ENCODE assay signal across 1 cellular context in the genomic region with DNA sequence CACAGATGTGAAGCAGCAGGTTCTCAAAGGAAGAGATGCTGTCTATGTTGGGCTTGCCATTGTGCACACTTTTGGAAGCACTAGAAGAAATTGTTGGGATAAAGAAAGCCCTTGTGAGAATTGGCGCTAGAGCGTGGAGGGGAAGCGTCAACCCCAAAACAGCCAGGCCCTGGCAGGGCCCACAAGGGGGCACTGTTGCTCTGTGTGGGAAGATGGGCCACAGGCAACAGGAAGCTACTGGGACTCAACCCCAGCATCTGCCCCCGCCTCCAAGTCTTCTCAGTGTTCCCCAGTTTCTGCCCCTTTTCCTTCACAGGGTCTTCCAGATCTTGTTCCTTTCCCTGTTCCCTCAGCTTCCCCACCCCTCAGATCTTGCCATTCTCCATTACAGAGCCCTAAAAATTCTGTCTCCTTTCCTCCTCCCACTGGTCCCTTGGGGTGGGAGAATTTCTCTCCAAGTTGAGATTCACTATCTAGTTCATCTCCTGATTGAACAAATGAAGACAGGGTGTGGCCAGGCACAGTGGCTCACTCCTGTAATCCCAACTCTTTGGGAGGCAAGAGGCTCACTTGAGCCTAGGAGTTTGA.
TF ChIP-seq lines count a peak whose summit lies in the region.

No MANE protein-coding gene starts in this region.

TF ChIP-seq in GM23338, 12 proteins besides CTCF, POLR2A, EP300 and RAD21 (continued from another document):
- TF ChIP-seq ZNF462 (CRISPR knock-in tag; IDR thresholded peaks at IDR 0.05) (no peak), EZH2 (IDR thresholded peaks at IDR 0.05; ENCODE audit: low read depth, unreplicated experiment) (no peak), REST (IDR thresholded peaks at IDR 0.05; ENCODE audit: unreplicated experiment) (no peak), ZNF114 (CRISPR knock-in tag; IDR thresholded peaks at IDR 0.05) (no peak), STAT1 (IDR thresholded peaks at IDR 0.05; ENCODE audit: unreplicated experiment) (no peak), ZNF331 (CRISPR knock-in tag; IDR thresholded peaks at IDR 0.05; ENCODE audit: low read depth) (no peak), POLR2AphosphoS5 (IDR thresholded peaks at IDR 0.05; ENCODE audit: low read depth) (no peak), EZH2phosphoT487 (IDR thresholded peaks at IDR 0.05; ENCODE audit: unreplicated experiment) (no peak), JUNB (IDR thresholded peaks at IDR 0.05; ENCODE audit: unreplicated experiment) (no peak)
